ENCODE assay signal across 1 cellular context in genomic region chr2:100902833-100903405, GRCh38.
TF ChIP-seq lines count a peak whose summit lies in the region.

No MANE protein-coding gene starts in this region.

TF ChIP-seq in GM23338, 12 proteins besides CTCF, POLR2A, EP300 and RAD21 (continued from another document):
- TF ChIP-seq NANOG (IDR thresholded peaks at IDR 0.05; ENCODE audit: borderline replicate concordance) = no peak
- TF ChIP-seq ZNF331 (CRISPR knock-in tag; IDR thresholded peaks at IDR 0.05; ENCODE audit: low read depth) = no peak
